ENCODE assay signal across 8 cellular contexts in the genomic region with DNA sequence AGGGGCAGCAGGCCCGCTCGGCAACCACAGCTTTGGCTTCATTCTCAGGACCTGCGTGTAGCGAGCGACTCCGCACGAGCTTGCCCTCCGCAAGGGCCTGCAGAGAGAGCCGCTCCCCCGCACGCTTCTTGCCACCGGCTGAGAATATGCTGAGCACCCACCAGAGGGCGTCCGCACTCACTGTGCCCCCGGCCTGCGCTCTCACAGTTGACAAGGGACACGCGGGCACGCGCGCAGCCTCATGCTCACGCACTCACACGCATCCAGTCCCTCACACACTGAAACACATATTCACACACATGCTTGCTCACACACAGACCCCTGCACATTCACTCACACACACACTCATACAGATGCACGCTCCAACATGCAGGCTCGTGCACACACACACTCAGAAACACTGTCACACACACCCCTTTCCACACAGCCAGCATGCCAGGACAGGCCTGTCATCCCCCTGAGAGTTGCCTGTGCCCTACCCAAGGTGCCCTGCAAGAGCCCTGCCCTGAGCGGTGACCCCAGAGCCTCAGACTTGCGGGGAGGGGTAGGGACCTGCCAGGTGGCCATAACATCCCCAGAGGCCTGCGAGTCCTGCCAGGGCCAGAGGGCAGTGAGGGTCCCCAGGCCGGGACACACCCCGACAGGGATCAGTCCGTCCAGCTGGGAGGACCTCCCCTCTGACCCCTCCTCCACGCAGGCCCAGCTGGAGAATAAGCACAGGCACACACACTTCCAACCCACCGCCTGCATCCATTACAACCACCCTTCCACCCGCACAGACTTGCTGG.
DNase-seq lines count a peak whose midpoint lies in the region; TF ChIP-seq lines count a peak whose summit lies in the region.

No MANE protein-coding gene starts in this region.

- H3K9me3 Mint-ChIP-seq in Caco-2 (ENCODE audit: unreplicated experiment) (no peaks in the 10 kb centered on the region), endodermal cell (no peaks in the 10 kb centered on the region)

- H3K4me1 ChIP-seq in Caco-2, result peaks cover 7% of the 10 kb centered on the region
- H3K4me1 ChIP-seq in endodermal cell (ENCODE audit: control insufficient read depth, insufficient read depth, low read length), result no peaks in the 10 kb centered on the region

- H3K4me3 Mint-ChIP-seq in Caco-2 (ENCODE audit: unreplicated experiment) (peak overlapping the region; percentile 22), endodermal cell (no peak overlapping the region)

- no peaks in the 10 kb centered on the region for H3K9me3 ChIP-seq in Caco-2
- no peaks in the 10 kb centered on the region for H3K9me3 ChIP-seq in endodermal cell (ENCODE audit: control insufficient read depth, low read length)

- BruUV-seq in Caco-2 (replicated peaks; lab: Mats Ljungman, UMichigan), result no TSS peak

- H3K4me1 Mint-ChIP-seq in Caco-2 (ENCODE audit: low read depth, unreplicated experiment), result peaks cover 13% of the 10 kb centered on the region
- peaks cover 7% of the 10 kb centered on the region for H3K4me1 Mint-ChIP-seq in endodermal cell

- H3K36me3 ChIP-seq in Caco-2 (ENCODE audit: control insufficient read depth, insufficient read depth, low read length), result no peaks in the 10 kb centered on the region
- no peaks in the 10 kb centered on the region for H3K36me3 ChIP-seq in H7 (replicated peaks; ENCODE audit: control insufficient read depth, insufficient read depth, low read length)
- H3K36me3 ChIP-seq in endodermal cell (ENCODE audit: control insufficient read depth, insufficient read depth, low read length), result no peaks in the 10 kb centered on the region

- CTCF ChIA-PET in Caco-2 (lab: Charles Lee), result interaction anchor here (0.6 to 3.2 kb wide), 12 partner anchors 11 to 543 kb away, joined by 3 to 56 read pairs (median 4); no protein-coding TSS in a partner anchor

- H3K27ac Mint-ChIP-seq in Caco-2 (ENCODE audit: unreplicated experiment) (no peak overlapping the region), endodermal cell (no peak overlapping the region)

- intact Hi-C loops in Caco-2 (cut with micrococcal nuclease; ENCODE audit: unreplicated experiment), result loop anchor here (1.0 to 2.0 kb wide), 3 partner anchors 22 to 243 kb away; no protein-coding TSS in a partner anchor

- no peak overlapping the region for H3K4me3 ChIP-seq in Caco-2 (ENCODE audit: low read depth, low read length)
- 0 out of 2 replicates have a peak overlapping the region, but pooled peaks have one; percentile 6 for H3K4me3 ChIP-seq in H7 (ENCODE audit: insufficient read depth, low read depth, low read length)
- H3K4me3 ChIP-seq in endodermal cell (ENCODE audit: low read length), result no peak overlapping the region

- no peak overlapping the region for H3K27ac ChIP-seq in endodermal cell (ENCODE audit: low read depth, low read length)

- H3K27me3 ChIP-seq in Caco-2 (replicated peaks; ENCODE audit: control insufficient read depth, insufficient read depth, low read length) (no peaks in the 10 kb centered on the region), H7 (ENCODE audit: control insufficient read depth, insufficient read depth, low read length) (peaks cover 9% of the 10 kb centered on the region), endodermal cell (ENCODE audit: control insufficient read depth, insufficient read depth, low read length, poor library complexity, severe bottlenecking) (peaks cover 44% of the 10 kb centered on the region)

- TF ChIP-seq CTCF in Caco-2 (IDR thresholded peaks at IDR 0.05; ENCODE audit: insufficient read depth in 1 of 2, low read depth in 1 of 2, low read length in 1 of 2, severe bottlenecking in 1 of 2, unreplicated experiment in 1 of 2) (peak; percentile 99), endodermal cell (conservative IDR thresholded peaks at IDR 0.05) (peak; percentile 94)

- DNase-seq in Caco-2, result peak; percentile 85 to 91
- peak; percentile 94 for DNase-seq in H7
- DNase-seq in NCI-H526 (lab: John Stamatoyannopoulos, UW), result peak; percentile 77 to 94
- peak; percentile 62 to 70 for DNase-seq in activated CD4-positive, alpha-beta T cell treated with anti-CD3 and anti-CD28 coated beads, Interleukin-2, amount 50 U/mL, for 48 hours
- DNase-seq in endodermal cell, result peak; percentile 91
- DNase-seq in middle frontal gyrus (ENCODE audit: extremely low spot score, low spot score), result peak; percentile 46
- DNase-seq in superior temporal gyrus (ENCODE audit: extremely low spot score), result peak; percentile 87
- DNase-seq in NCI-H1436 treated with DMSO at 0.1 percent for 48 hours (lab: John Stamatoyannopoulos, UW), result no peak

- H3K27me3 Mint-ChIP-seq in Caco-2 (ENCODE audit: insufficient read depth, unreplicated experiment) (peaks cover 4% of the 10 kb centered on the region), endodermal cell (ENCODE audit: insufficient read depth) (peaks cover 40% of the 10 kb centered on the region)

- POLR2A ChIA-PET in Caco-2 (lab: Charles Lee), result no interaction called here

- no peaks in the 10 kb centered on the region for H3K36me3 Mint-ChIP-seq in Caco-2 (ENCODE audit: insufficient read depth, unreplicated experiment)
- H3K36me3 Mint-ChIP-seq in endodermal cell (ENCODE audit: low read depth), result no peaks in the 10 kb centered on the region

- 19 to 36% methylated on average over 20 to 34 of the region's 34 CpGs for WGBS in endodermal cell (ENCODE audit: insufficient coverage in 1 of 2, insufficient read length in 1 of 2), 2 experiments

- H3K9ac ChIP-seq in endodermal cell (ENCODE audit: extremely low read depth, low read length, poor library complexity, severe bottlenecking), result no peak overlapping the region
